Comparison of ENCODE assay signal across 1 cellular context in the genomic region with DNA sequence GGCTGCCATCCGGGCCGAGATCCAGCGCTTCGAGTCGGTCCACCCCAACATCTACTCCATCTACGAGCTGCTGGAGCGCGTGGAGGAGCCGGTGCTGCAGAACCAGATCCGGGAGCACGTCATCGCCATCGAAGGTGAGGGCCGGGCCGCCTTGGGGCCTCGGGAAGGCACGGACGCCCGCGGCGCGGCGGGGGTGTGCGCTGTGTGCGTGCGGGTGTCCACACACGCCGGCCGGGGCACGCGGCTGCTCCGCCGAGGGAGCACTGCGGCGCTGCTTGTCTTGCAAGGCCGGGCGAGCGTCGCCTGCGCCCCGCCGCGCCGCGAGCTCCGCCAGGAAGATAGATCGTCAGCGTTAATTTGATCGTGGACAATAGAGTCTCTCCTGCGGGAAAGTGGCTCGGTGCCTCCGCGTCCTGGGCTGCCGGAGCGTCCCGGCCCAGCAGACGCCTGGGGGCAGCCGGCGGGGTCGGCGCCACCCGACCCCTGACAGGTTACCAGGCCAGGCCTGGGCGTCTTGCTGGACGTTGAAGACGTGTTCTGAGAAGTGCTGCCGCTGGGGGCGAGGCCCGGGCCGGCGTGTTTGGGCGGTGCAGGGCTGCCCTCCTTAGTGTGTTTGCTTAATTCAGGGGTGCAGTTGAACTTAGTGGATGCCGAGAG.
TF ChIP-seq lines count a peak whose summit lies in the region.

No MANE protein-coding gene starts in this region.

TF ChIP-seq in HepG2, 621 proteins besides CTCF, POLR2A, EP300 and RAD21 (continued from another document and continues in another):
- no peak for TF ChIP-seq RFXAP (CRISPR knock-in tag; IDR thresholded peaks at IDR 0.05; ENCODE audit: borderline replicate concordance)
- TF ChIP-seq HIVEP1 (CRISPR knock-in tag; IDR thresholded peaks at IDR 0.05) = no peak
- no peak for TF ChIP-seq ZNF569 (CRISPR knock-in tag; IDR thresholded peaks at IDR 0.05; ENCODE audit: borderline replicate concordance)
- no peak for TF ChIP-seq ZKSCAN8 (CRISPR knock-in tag; IDR thresholded peaks at IDR 0.05; ENCODE audit: borderline replicate concordance)
- TF ChIP-seq ZNF766 (CRISPR knock-in tag; IDR thresholded peaks at IDR 0.05; ENCODE audit: borderline replicate concordance) = no peak
- no peak for TF ChIP-seq ZNF878 (CRISPR knock-in tag; IDR thresholded peaks at IDR 0.05)
- TF ChIP-seq ZNF33B (CRISPR knock-in tag; IDR thresholded peaks at IDR 0.05) = 0 out of 2 replicates have a peak, but pooled peaks have one; percentile 68
- peak; percentile 69 for TF ChIP-seq ATF7-NPFF (CRISPR knock-in tag; IDR thresholded peaks at IDR 0.05; ENCODE audit: low read depth)
- TF ChIP-seq ZBTB21 (CRISPR knock-in tag; IDR thresholded peaks at IDR 0.05) = no peak
- no peak for TF ChIP-seq CCDC6 (CRISPR knock-in tag; IDR thresholded peaks at IDR 0.05)
- TF ChIP-seq PAF1 (CRISPR knock-in tag; IDR thresholded peaks at IDR 0.05) = no peak
- TF ChIP-seq, protein P1, sequence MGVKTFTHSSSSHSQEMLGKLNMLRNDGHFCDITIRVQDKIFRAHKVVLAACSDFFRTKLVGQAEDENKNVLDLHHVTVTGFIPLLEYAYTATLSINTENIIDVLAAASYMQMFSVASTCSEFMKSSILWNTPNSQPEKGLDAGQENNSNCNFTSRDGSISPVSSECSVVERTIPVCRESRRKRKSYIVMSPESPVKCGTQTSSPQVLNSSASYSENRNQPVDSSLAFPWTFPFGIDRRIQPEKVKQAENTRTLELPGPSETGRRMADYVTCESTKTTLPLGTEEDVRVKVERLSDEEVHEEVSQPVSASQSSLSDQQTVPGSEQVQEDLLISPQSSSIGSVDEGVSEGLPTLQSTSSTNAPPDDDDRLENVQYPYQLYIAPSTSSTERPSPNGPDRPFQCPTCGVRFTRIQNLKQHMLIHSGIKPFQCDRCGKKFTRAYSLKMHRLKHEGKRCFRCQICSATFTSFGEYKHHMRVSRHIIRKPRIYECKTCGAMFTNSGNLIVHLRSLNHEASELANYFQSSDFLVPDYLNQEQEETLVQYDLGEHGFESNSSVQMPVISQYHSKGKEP (CRISPR knock-in tag; IDR thresholded peaks at IDR 0.05) = no peak
- no peak for TF ChIP-seq ZNF672 (CRISPR knock-in tag; IDR thresholded peaks at IDR 0.05)
- TF ChIP-seq HOXD1 (CRISPR knock-in tag; IDR thresholded peaks at IDR 0.05) = peak; percentile 52; the same call in 1 of the 2 replicates
- no peak for TF ChIP-seq ZNF644 (CRISPR knock-in tag; IDR thresholded peaks at IDR 0.05; ENCODE audit: low read depth)
- TF ChIP-seq MXI1 (IDR thresholded peaks at IDR 0.05; ENCODE audit: borderline replicate concordance, low read depth, low read length) = no peak
- no peak for TF ChIP-seq SOX13 (IDR thresholded peaks at IDR 0.05)
- TF ChIP-seq SOX13 (CRISPR knock-in tag; conservative IDR thresholded peaks at IDR 0.05 in 1 of 2, IDR thresholded peaks at IDR 0.05 in 1 of 2) = peak in 1 of 2 experiments; percentile 8; a peak in 1 of 4 replicates
- TF ChIP-seq SYNCRIP (IDR thresholded peaks at IDR 0.05; ENCODE audit: insufficient read depth, low read depth, low read length) = no peak
- TF ChIP-seq HMGA1 (CRISPR knock-in tag; conservative IDR thresholded peaks at IDR 0.05) = no peak
- TF ChIP-seq KDM4B (CRISPR knock-in tag; IDR thresholded peaks at IDR 0.05) = no peak
- peak; percentile 36; the same call in 1 of the 2 replicates for TF ChIP-seq FOXM1 (CRISPR knock-in tag; IDR thresholded peaks at IDR 0.05)
- no peak for TF ChIP-seq ARNTL (CRISPR knock-in tag; IDR thresholded peaks at IDR 0.05)
- TF ChIP-seq MEIS1 (CRISPR knock-in tag; IDR thresholded peaks at IDR 0.05; ENCODE audit: borderline replicate concordance) = 0 out of 2 replicates have a peak, but pooled peaks have one; percentile 45
- no peak for TF ChIP-seq ZNF598 (CRISPR knock-in tag; IDR thresholded peaks at IDR 0.05; ENCODE audit: borderline replicate concordance)
- no peak for TF ChIP-seq IKZF1 (IDR thresholded peaks at IDR 0.05)
- TF ChIP-seq KAT8 (CRISPR knock-in tag; IDR thresholded peaks at IDR 0.05) = 0 out of 2 replicates have a peak, but pooled peaks have one; percentile 17
- peak; percentile 56 for TF ChIP-seq MYC (CRISPR knock-in tag; IDR thresholded peaks at IDR 0.05; ENCODE audit: borderline replicate concordance)
- no peak for TF ChIP-seq ZNF619 (CRISPR knock-in tag; IDR thresholded peaks at IDR 0.05)
- TF ChIP-seq ZNF546 (CRISPR knock-in tag; conservative IDR thresholded peaks at IDR 0.05) = peak; percentile 48; the same call in 1 of the 2 replicates
- peak; percentile 27; the same call in 1 of the 2 replicates for TF ChIP-seq WIZ (CRISPR knock-in tag; IDR thresholded peaks at IDR 0.05)
- no peak for TF ChIP-seq SETDB1 (CRISPR knock-in tag; IDR thresholded peaks at IDR 0.05; ENCODE audit: borderline replicate concordance)
- peak; percentile 31; the same call in 1 of the 2 replicates for TF ChIP-seq KLF11 (CRISPR knock-in tag; IDR thresholded peaks at IDR 0.05)
- no peak for TF ChIP-seq RFX1 (IDR thresholded peaks at IDR 0.05)
- no peak for TF ChIP-seq ZNF577 (CRISPR knock-in tag; IDR thresholded peaks at IDR 0.05; ENCODE audit: borderline replicate concordance, low read depth)
- TF ChIP-seq NCOR1 (IDR thresholded peaks at IDR 0.05; ENCODE audit: borderline replicate concordance, low read length) = no peak
- TF ChIP-seq, protein P2, sequence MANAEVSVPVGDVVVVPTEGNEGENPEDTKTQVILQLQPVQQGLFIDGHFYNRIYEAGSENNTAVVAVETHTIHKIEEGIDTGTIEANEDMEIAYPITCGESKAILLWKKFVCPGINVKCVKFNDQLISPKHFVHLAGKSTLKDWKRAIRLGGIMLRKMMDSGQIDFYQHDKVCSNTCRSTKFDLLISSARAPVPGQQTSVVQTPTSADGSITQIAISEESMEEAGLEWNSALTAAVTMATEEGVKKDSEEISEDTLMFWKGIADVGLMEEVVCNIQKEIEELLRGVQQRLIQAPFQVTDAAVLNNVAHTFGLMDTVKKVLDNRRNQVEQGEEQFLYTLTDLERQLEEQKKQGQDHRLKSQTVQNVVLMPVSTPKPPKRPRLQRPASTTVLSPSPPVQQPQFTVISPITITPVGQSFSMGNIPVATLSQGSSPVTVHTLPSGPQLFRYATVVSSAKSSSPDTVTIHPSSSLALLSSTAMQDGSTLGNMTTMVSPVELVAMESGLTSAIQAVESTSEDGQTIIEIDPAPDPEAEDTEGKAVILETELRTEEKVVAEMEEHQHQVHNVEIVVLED (CRISPR knock-in tag; IDR thresholded peaks at IDR 0.05; ENCODE audit: borderline replicate concordance) = peak; percentile 54
- TF ChIP-seq, protein P3, sequence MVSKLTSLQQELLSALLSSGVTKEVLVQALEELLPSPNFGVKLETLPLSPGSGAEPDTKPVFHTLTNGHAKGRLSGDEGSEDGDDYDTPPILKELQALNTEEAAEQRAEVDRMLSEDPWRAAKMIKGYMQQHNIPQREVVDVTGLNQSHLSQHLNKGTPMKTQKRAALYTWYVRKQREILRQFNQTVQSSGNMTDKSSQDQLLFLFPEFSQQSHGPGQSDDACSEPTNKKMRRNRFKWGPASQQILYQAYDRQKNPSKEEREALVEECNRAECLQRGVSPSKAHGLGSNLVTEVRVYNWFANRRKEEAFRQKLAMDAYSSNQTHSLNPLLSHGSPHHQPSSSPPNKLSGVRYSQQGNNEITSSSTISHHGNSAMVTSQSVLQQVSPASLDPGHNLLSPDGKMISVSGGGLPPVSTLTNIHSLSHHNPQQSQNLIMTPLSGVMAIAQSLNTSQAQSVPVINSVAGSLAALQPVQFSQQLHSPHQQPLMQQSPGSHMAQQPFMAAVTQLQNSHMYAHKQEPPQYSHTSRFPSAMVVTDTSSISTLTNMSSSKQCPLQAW (CRISPR knock-in tag; IDR thresholded peaks at IDR 0.05) = no peak
- TF ChIP-seq TOPORS (CRISPR knock-in tag; IDR thresholded peaks at IDR 0.05) = 0 out of 2 replicates have a peak, but pooled peaks have one; percentile 41
- TF ChIP-seq, protein P4, sequence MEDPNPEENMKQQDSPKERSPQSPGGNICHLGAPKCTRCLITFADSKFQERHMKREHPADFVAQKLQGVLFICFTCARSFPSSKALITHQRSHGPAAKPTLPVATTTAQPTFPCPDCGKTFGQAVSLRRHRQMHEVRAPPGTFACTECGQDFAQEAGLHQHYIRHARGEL (CRISPR knock-in tag; IDR thresholded peaks at IDR 0.05) = no peak
- TF ChIP-seq MIER3 (CRISPR knock-in tag; IDR thresholded peaks at IDR 0.05; ENCODE audit: borderline replicate concordance) = no peak
- TF ChIP-seq, protein P5, sequence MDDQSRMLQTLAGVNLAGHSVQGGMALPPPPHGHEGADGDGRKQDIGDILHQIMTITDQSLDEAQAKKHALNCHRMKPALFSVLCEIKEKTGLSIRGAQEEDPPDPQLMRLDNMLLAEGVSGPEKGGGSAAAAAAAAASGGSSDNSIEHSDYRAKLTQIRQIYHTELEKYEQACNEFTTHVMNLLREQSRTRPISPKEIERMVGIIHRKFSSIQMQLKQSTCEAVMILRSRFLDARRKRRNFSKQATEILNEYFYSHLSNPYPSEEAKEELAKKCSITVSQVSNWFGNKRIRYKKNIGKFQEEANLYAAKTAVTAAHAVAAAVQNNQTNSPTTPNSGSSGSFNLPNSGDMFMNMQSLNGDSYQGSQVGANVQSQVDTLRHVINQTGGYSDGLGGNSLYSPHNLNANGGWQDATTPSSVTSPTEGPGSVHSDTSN (CRISPR knock-in tag; IDR thresholded peaks at IDR 0.05; ENCODE audit: borderline replicate concordance) = 0 out of 2 replicates have a peak, but pooled peaks have one; percentile 10
- TF ChIP-seq, protein P6, sequence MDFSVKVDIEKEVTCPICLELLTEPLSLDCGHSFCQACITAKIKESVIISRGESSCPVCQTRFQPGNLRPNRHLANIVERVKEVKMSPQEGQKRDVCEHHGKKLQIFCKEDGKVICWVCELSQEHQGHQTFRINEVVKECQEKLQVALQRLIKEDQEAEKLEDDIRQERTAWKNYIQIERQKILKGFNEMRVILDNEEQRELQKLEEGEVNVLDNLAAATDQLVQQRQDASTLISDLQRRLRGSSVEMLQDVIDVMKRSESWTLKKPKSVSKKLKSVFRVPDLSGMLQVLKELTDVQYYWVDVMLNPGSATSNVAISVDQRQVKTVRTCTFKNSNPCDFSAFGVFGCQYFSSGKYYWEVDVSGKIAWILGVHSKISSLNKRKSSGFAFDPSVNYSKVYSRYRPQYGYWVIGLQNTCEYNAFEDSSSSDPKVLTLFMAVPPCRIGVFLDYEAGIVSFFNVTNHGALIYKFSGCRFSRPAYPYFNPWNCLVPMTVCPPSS (IDR thresholded peaks at IDR 0.05) = no peak
- TF ChIP-seq NR2C2 (CRISPR knock-in tag; IDR thresholded peaks at IDR 0.05; ENCODE audit: borderline replicate concordance) = no peak
- TF ChIP-seq PAWR (CRISPR knock-in tag; IDR thresholded peaks at IDR 0.05; ENCODE audit: borderline replicate concordance) = no peak
- no peak; the same call in 1 of the 2 replicates for TF ChIP-seq ZNF501 (CRISPR knock-in tag; IDR thresholded peaks at IDR 0.05)
- no peak for TF ChIP-seq ZNF879 (CRISPR knock-in tag; IDR thresholded peaks at IDR 0.05)
- TF ChIP-seq ZNF17 (CRISPR knock-in tag; IDR thresholded peaks at IDR 0.05) = no peak
- TF ChIP-seq, protein P7, sequence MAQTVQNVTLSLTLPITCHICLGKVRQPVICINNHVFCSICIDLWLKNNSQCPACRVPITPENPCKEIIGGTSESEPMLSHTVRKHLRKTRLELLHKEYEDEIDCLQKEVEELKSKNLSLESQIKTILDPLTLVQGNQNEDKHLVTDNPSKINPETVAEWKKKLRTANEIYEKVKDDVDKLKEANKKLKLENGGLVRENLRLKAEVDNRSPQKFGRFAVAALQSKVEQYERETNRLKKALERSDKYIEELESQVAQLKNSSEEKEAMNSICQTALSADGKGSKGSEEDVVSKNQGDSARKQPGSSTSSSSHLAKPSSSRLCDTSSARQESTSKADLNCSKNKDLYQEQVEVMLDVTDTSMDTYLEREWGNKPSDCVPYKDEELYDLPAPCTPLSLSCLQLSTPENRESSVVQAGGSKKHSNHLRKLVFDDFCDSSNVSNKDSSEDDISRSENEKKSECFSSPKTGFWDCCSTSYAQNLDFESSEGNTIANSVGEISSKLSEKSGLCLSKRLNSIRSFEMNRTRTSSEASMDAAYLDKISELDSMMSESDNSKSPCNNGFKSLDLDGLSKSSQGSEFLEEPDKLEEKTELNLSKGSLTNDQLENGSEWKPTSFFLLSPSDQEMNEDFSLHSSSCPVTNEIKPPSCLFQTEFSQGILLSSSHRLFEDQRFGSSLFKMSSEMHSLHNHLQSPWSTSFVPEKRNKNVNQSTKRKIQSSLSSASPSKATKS (CRISPR knock-in tag; IDR thresholded peaks at IDR 0.05) = no peak
- TF ChIP-seq, protein P8, sequence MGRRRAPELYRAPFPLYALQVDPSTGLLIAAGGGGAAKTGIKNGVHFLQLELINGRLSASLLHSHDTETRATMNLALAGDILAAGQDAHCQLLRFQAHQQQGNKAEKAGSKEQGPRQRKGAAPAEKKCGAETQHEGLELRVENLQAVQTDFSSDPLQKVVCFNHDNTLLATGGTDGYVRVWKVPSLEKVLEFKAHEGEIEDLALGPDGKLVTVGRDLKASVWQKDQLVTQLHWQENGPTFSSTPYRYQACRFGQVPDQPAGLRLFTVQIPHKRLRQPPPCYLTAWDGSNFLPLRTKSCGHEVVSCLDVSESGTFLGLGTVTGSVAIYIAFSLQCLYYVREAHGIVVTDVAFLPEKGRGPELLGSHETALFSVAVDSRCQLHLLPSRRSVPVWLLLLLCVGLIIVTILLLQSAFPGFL (CRISPR knock-in tag; IDR thresholded peaks at IDR 0.05) = 0 out of 2 replicates have a peak, but pooled peaks have one; percentile 63
- TF ChIP-seq, protein P9, sequence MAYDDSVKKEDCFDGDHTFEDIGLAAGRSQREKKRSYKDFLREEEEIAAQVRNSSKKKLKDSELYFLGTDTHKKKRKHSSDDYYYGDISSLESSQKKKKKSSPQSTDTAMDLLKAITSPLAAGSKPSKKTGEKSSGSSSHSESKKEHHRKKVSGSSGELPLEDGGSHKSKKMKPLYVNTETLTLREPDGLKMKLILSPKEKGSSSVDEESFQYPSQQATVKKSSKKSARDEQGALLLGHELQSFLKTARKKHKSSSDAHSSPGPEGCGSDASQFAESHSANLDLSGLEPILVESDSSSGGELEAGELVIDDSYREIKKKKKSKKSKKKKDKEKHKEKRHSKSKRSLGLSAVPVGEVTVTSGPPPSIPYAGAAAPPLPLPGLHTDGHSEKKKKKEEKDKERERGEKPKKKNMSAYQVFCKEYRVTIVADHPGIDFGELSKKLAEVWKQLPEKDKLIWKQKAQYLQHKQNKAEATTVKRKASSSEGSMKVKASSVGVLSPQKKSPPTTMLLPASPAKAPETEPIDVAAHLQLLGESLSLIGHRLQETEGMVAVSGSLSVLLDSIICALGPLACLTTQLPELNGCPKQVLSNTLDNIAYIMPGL (CRISPR knock-in tag; IDR thresholded peaks at IDR 0.05; ENCODE audit: borderline replicate concordance in 1 of 2, low read depth in 1 of 2) = peak; percentile 56 to 78
- TF ChIP-seq ZNF614 (CRISPR knock-in tag; IDR thresholded peaks at IDR 0.05; ENCODE audit: borderline replicate concordance) = no peak
- TF ChIP-seq MBNL3 (CRISPR knock-in tag; conservative IDR thresholded peaks at IDR 0.05) = no peak
- no peak for TF ChIP-seq NFIC (IDR thresholded peaks at IDR 0.05; ENCODE audit: low read length)
- TF ChIP-seq NFATC3 (CRISPR knock-in tag; IDR thresholded peaks at IDR 0.05) = no peak
- TF ChIP-seq, protein P10, sequence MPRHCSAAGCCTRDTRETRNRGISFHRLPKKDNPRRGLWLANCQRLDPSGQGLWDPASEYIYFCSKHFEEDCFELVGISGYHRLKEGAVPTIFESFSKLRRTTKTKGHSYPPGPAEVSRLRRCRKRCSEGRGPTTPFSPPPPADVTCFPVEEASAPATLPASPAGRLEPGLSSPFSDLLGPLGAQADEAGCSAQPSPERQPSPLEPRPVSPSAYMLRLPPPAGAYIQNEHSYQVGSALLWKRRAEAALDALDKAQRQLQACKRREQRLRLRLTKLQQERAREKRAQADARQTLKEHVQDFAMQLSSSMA (CRISPR knock-in tag; IDR thresholded peaks at IDR 0.05) = peak; percentile 37; the same call in 1 of the 2 replicates
- no peak for TF ChIP-seq GABPA (IDR thresholded peaks at IDR 0.05; ENCODE audit: low read depth, low read length)
- no peak for TF ChIP-seq GABPA (CRISPR knock-in tag; IDR thresholded peaks at IDR 0.05; ENCODE audit: low read depth)
